In the genomic region with DNA sequence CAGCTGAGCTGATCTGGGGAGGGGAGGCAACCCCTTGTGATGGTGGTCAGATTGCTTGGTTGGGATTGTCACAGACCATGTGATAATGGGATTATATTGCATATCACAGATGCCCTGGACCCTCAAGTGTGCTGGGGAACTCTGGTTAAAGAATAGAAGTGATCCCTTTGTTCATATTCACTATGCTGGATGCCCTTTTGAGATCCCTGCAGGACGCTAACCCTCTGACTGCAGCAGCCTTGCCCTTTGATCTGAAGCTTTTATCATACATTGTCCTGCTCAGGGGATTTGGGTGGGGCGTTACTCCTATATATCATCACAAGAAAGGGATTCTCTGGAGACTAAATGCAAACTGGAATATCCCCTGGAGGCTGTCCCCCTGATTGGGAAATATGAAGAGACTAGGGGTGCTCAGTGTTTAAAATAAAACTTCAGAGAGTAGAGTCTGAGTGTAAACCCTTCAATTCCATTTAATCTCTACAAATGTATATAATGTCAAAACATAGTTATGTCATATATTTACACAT, we compare ENCODE assay signal across 25 cellular contexts.
"Had no signal": no experiment of that assay in that cellular context is flagged by ENCODE, and none has a peak within 500 bp of the region (broad histone marks: within the 10 kb centered on the region; RNA-seq: fewer than 3 reads in every experiment).

No MANE protein-coding gene starts in this region.

- H3K4me3 ChIP-seq: ascending aorta, body of pancreas had no signal

- H3K36me3 Mint-ChIP-seq: activated CD4-positive, alpha-beta memory T cell treated with anti-CD3 and anti-CD28 coated beads for 36 hours; T-cell had no signal

- H3K27me3 ChIP-seq: ascending aorta, body of pancreas had no signal

- H3K9me3 ChIP-seq: ascending aorta, body of pancreas had no signal

- DNase-seq: activated CD4-positive, alpha-beta memory T cell treated with anti-CD3 and anti-CD28 coated beads for 36 hours; activated CD4-positive, alpha-beta T cell treated with anti-CD3 and anti-CD28 coated beads, Interleukin-2, amount 10 ng/mL, durations not matched to agents 7 days and 5 days; activated CD4-positive, CD25-positive, alpha-beta regulatory T cell; activated CD8-positive, alpha-beta memory T cell treated with anti-CD3 and anti-CD28 coated beads for 24 hours; activated effector memory CD4-positive, alpha-beta T cell treated with anti-CD3 and anti-CD28 coated beads, Interleukin-2, amount 50 U/mL, for 16 hours; activated naive CD4-positive, alpha-beta T cell treated with Interleukin-2 at 50 U/mL for 16 hours; activated naive CD8-positive, alpha-beta T cell treated with anti-CD3 and anti-CD28 coated beads, Interleukin-2, amount 50 U/mL, for 24 hours; activated T-cell treated with anti-CD3 and anti-CD28 coated beads, Interleukin-2, amount 50 U/mL, for 4 hours; amniotic stem cell; body of pancreas; central memory CD4-positive, alpha-beta T cell; Kasumi-1; NCI-H1048; NCI-H146; NCI-H187 treated with DMSO at 0.1 percent for 48 hours; NCI-H2081 treated with DMSO at 0.1 percent for 48 hours; NCI-H446; SIG-M5; T-cell; T-helper 2 cell; T1000 had no signal

- H3K9me3 Mint-ChIP-seq: activated CD4-positive, alpha-beta memory T cell treated with anti-CD3 and anti-CD28 coated beads for 36 hours; activated CD4-positive, alpha-beta T cell treated with anti-CD3 and anti-CD28 coated beads, Interleukin-2, amount 10 ng/mL, durations not matched to agents 7 days and 5 days; activated naive CD4-positive, alpha-beta T cell treated with anti-CD3 and anti-CD28 coated beads, Interleukin-2, amount 50 U/mL, for 72 hours; activated naive CD8-positive, alpha-beta T cell treated with anti-CD3 and anti-CD28 coated beads, Interleukin-2, amount 50 U/mL, for 24 hours; activated T-cell treated with anti-CD3 and anti-CD28 coated beads, Interleukin-2, amount 50 U/mL, for 4 hours; T-cell had no signal

- H3K27ac ChIP-seq: ascending aorta, body of pancreas had no signal

- FAIRE-seq: bronchial epithelial cell, TTC549 had no signal

- H3K4me3 Mint-ChIP-seq: activated CD4-positive, alpha-beta memory T cell treated with anti-CD3 and anti-CD28 coated beads for 36 hours; activated CD4-positive, alpha-beta T cell treated with anti-CD3 and anti-CD28 coated beads, Interleukin-2, amount 10 ng/mL, durations not matched to agents 7 days and 5 days; activated naive CD8-positive, alpha-beta T cell treated with anti-CD3 and anti-CD28 coated beads, Interleukin-2, amount 50 U/mL, for 24 hours; activated T-cell treated with anti-CD3 and anti-CD28 coated beads, Interleukin-2, amount 50 U/mL, for 4 hours; T-cell had no signal

- H3K4me1 Mint-ChIP-seq: activated CD4-positive, alpha-beta T cell treated with anti-CD3 and anti-CD28 coated beads, Interleukin-2, amount 10 ng/mL, durations not matched to agents 7 days and 5 days; activated naive CD8-positive, alpha-beta T cell treated with anti-CD3 and anti-CD28 coated beads, Interleukin-2, amount 50 U/mL, for 24 hours; T-cell had no signal

- H3K36me3 ChIP-seq: ascending aorta had no signal

- ATAC-seq: activated naive CD8-positive, alpha-beta T cell treated with anti-CD3 and anti-CD28 coated beads, Interleukin-2, amount 50 U/mL, for 24 hours; activated T-cell treated with anti-CD3 and anti-CD28 coated beads, Interleukin-2, amount 50 U/mL, for 4 hours; body of pancreas; T-cell had no signal

- H3K27ac Mint-ChIP-seq: activated CD4-positive, alpha-beta memory T cell treated with anti-CD3 and anti-CD28 coated beads for 36 hours; activated CD4-positive, alpha-beta T cell treated with anti-CD3 and anti-CD28 coated beads, Interleukin-2, amount 10 ng/mL, durations not matched to agents 7 days and 5 days; activated naive CD4-positive, alpha-beta T cell treated with anti-CD3 and anti-CD28 coated beads, Interleukin-2, amount 50 U/mL, for 72 hours; activated naive CD8-positive, alpha-beta T cell treated with anti-CD3 and anti-CD28 coated beads, Interleukin-2, amount 50 U/mL, for 24 hours; T-cell had no signal
